11 cellular contexts compared by ENCODE assay signal in genomic region chr5:42810905-42811590, GRCh38. TPM values are rescaled to one million over a fixed set of nuclear protein-coding genes. Genes with fewer than 3 reads are reported as not detected.
A peak's percentile ranks its signal among the peaks of the same experiment; 100 is the strongest.
DNase-seq lines count a peak whose midpoint lies in the region; ATAC-seq and TF ChIP-seq lines count a peak whose summit lies in the region.
"Had no signal": no experiment of that assay in that cellular context is flagged by ENCODE, and none has a peak within 500 bp of the region (broad histone marks: within the 10 kb centered on the region; RNA-seq: fewer than 3 reads in every experiment).

No MANE protein-coding gene starts in this region.

- H3K27me3 Mint-ChIP-seq in T-helper 17 cell, result no peaks in the 10 kb centered on the region
- H3K27me3 Mint-ChIP-seq: naive B cell had no signal

- H3K36me3 ChIP-seq in fibroblast of lung (ENCODE audit: control insufficient read depth, insufficient read depth, low read length) (no peaks in the 10 kb centered on the region), mucosa of stomach (ENCODE audit: control insufficient read depth, insufficient read depth, low read length) (peaks cover 4% of the 10 kb centered on the region), tibial nerve (peaks cover 0 to 26% (median 0%) of the 10 kb centered on the region in 3 donors)

- no peaks in the 10 kb centered on the region for H4K20me1 ChIP-seq in fibroblast of lung (ENCODE audit: control insufficient read depth, extremely low read depth, insufficient read depth, low read length)

- TF ChIP-seq POLR2A in tibial nerve (IDR thresholded peaks at IDR 0.05) (no peak), GM18505 (IDR thresholded peaks at IDR 0.05; ENCODE audit: borderline replicate concordance, extremely low read depth, insufficient read depth, insufficient read length) (no peak)

- H3K9ac ChIP-seq in fibroblast of lung (ENCODE audit: insufficient read depth, low read length) (no peak overlapping the region), mucosa of stomach (ENCODE audit: low read length) (peak overlapping the region; percentile 70)
- H3K9ac ChIP-seq: SK-N-SH had no signal

- peak overlapping the region; percentile 39 for H3K27ac Mint-ChIP-seq in T-helper 17 cell

- TF ChIP-seq CTCF in fibroblast of lung (conservative IDR thresholded peaks at IDR 0.05 in 1 of 2, IDR thresholded peaks at IDR 0.05 in 1 of 2; ENCODE audit: low read depth in 1 of 2, low read length in 2 of 2), result no peak
- TF ChIP-seq CTCF in tibial nerve (IDR thresholded peaks at IDR 0.05), result no peak

- H3K4me3 Mint-ChIP-seq in T-helper 17 cell, result no peak overlapping the region
- H3K4me3 Mint-ChIP-seq: naive B cell had no signal

- H3K4me3 ChIP-seq in fibroblast of lung (replicated peaks in 1 of 4; ENCODE audit: control extremely low read depth in 1 of 4, insufficient read depth in 1 of 4, low read depth in 3 of 4, low read length in 4 of 4) (peak overlapping the region; percentile 45 to 78 (median 62)), mucosa of stomach (ENCODE audit: low read length) (peak overlapping the region; percentile 20), tibial nerve (peak overlapping the region; percentile 43 to 62 (median 55))

- no peaks in the 10 kb centered on the region for H3K36me3 Mint-ChIP-seq in T-helper 17 cell (ENCODE audit: low read depth)
- H3K36me3 Mint-ChIP-seq: naive B cell had no signal

- H3K9me3 ChIP-seq in T-helper 17 cell (ENCODE audit: control insufficient read depth, low read length, poor library complexity, severe bottlenecking), result no peaks in the 10 kb centered on the region
- H3K9me3 ChIP-seq in fibroblast of lung (ENCODE audit: control insufficient read depth, insufficient read depth, low read depth, low read length), result no peaks in the 10 kb centered on the region
- H3K9me3 ChIP-seq in mucosa of stomach (ENCODE audit: control insufficient read depth, low read length), result no peaks in the 10 kb centered on the region
- no peaks in the 10 kb centered on the region for H3K9me3 ChIP-seq in tibial nerve
- H3K9me3 ChIP-seq: SK-N-SH had no signal

- WGBS in tibial nerve, 2 donors, result 48 to 52% methylated on average over 2 of the region's 2 CpGs

- ATAC-seq in T-helper 17 cell (no peak), GM18505 (IDR thresholded peaks at IDR 0.05; ENCODE audit: unreplicated experiment) (no peak), HG03108 (IDR thresholded peaks at IDR 0.05; ENCODE audit: unreplicated experiment) (no peak), GM19324 (IDR thresholded peaks at IDR 0.05; ENCODE audit: low FRiP score, unreplicated experiment) (no peak)

- DNase-seq in T-helper 17 cell, result no peak
- peak in 1 of 2 donors; percentile 33 for DNase-seq in fibroblast of lung (ENCODE audit: low read depth in 2 of 2)
- no peak for DNase-seq in tibial nerve (ENCODE audit: low spot score in 2 of 2)
- no peak for DNase-seq in dedifferentiated amniotic fluid mesenchymal stem cell (ENCODE audit: extremely low spot score)
- DNase-seq: effector CD4-positive, alpha-beta T cell; naive B cell; SK-N-SH had no signal

- H3K4me1 ChIP-seq in fibroblast of lung (ENCODE audit: control insufficient read depth, extremely low read depth, insufficient read depth, low read length), result no peaks in the 10 kb centered on the region
- peaks cover 14% of the 10 kb centered on the region for H3K4me1 ChIP-seq in mucosa of stomach (ENCODE audit: control insufficient read depth, insufficient read depth, low read length)
- H3K4me1 ChIP-seq in tibial nerve, result peaks cover 0 to 47% (median 12%) of the 10 kb centered on the region in 4 donors

- TF ChIP-seq EP300 in tibial nerve (IDR thresholded peaks at IDR 0.05), result no peak

- no peaks in the 10 kb centered on the region for H3K79me2 ChIP-seq in fibroblast of lung (ENCODE audit: control insufficient read depth, insufficient read depth, low read length)

- H3K27me3 ChIP-seq in fibroblast of lung (ENCODE audit: control insufficient read depth, insufficient read depth, low read length) (no peaks in the 10 kb centered on the region), mucosa of stomach (ENCODE audit: control insufficient read depth, insufficient read depth, low read length) (no peaks in the 10 kb centered on the region), tibial nerve (no peaks in the 10 kb centered on the region)

- H3K4me2 ChIP-seq in fibroblast of lung (ENCODE audit: extremely low read depth, insufficient read depth, low read length), result peak overlapping the region; percentile 58
- H3K4me2 ChIP-seq: SK-N-SH had no signal

- H3K4me1 Mint-ChIP-seq in T-helper 17 cell, result peaks cover 7% of the 10 kb centered on the region
- H3K4me1 Mint-ChIP-seq: naive B cell had no signal

- H2AFZ ChIP-seq in fibroblast of lung (ENCODE audit: low read length), result peak overlapping the region; percentile 7

- no peak overlapping the region for H3K27ac ChIP-seq in fibroblast of lung (ENCODE audit: insufficient read depth, low read length)
- peak overlapping the region; percentile 74 to 93 (median 88) for H3K27ac ChIP-seq in tibial nerve

RNA-seq across cellular contexts. Expression of gene SELENOP, which starts 0.6 kb away (rescaled TPM):
- total RNA-seq in T-helper 17 cell (under 1 TPM in 1 of 2 donors, not detected in 1; 0.70 TPM), fibroblast of lung (677 and 809 TPM in 2 replicates), tibial nerve (100 to 1,000 TPM; 323 to 965 (median 866) TPM)
- 75.2 and 175 TPM in 2 replicates for polyA plus RNA-seq in fibroblast of lung
- polyA plus RNA-seq in fibroblast of lung (2012), result 46.7 and 129 TPM in 2 replicates
- 7.9 and 10.6 TPM in 2 replicates for polyA minus RNA-seq in fibroblast of lung (ENCODE audit: low replicate concordance)

RNA-seq across cellular contexts. Expression of gene CCDC152, which starts 54.4 kb away (rescaled TPM):
- 1 to 10 TPM; 2.1 to 2.2 TPM for total RNA-seq in T-helper 17 cell
- 1.5 and 2.5 TPM in 2 replicates for total RNA-seq in fibroblast of lung
- 1.4 and 3.3 TPM in 2 replicates for polyA plus RNA-seq in fibroblast of lung
- polyA plus RNA-seq in fibroblast of lung (2012), result 2.6 and 8.7 TPM in 2 replicates
- polyA minus RNA-seq in fibroblast of lung (ENCODE audit: low replicate concordance), result 0.67 and 1.7 TPM in 2 replicates
- total RNA-seq in tibial nerve, result 1 to 10 TPM; 2.6 to 3.9 (median 3.0) TPM

Comparison
In these comparisons a context has a peak if more than half of its experiments do, and no peak if none do; other contexts are left out.
1. RNA of gene SELENOP, which starts 0.6 kb away (total RNA-seq): 323 to 965 TPM in tibial nerve and 677 to 809 TPM in fibroblast of lung; 0.70 TPM in T-helper 17 cell; every median in the first group is over 100 times any median in the second.
2. Peak in every context shown above with its lines, with median percentiles within 50 percentile points of each other: H3K4me3 ChIP-seq.